12 cellular contexts compared by ENCODE assay signal in genomic region chr4:7904942-7905341, GRCh38. TPM values are rescaled to one million over a fixed set of nuclear protein-coding genes. Genes with fewer than 3 reads are reported as not detected.
A peak's percentile ranks its signal among the peaks of the same experiment; 100 is the strongest.
DNase-seq lines count a peak whose midpoint lies in the region; ATAC-seq and TF ChIP-seq lines count a peak whose summit lies in the region.
"Had no signal": no experiment of that assay in that cellular context is flagged by ENCODE, and none has a peak within 500 bp of the region (broad histone marks: within the 10 kb centered on the region; RNA-seq: fewer than 3 reads in every experiment).

No MANE protein-coding gene starts in this region.

- 32 to 34% methylated on average over 6 of the region's 6 CpGs for WGBS in aorta, 2 donors

- DNase-seq in NCI-H2171 treated with DMSO at 0.1 percent for 48 hours (lab: John Stamatoyannopoulos, UW) = peak; percentile 53
- no peak for DNase-seq in NCI-H2171 (lab: John Stamatoyannopoulos, UW)
- DNase-seq in dedifferentiated amniotic fluid mesenchymal stem cell (ENCODE audit: extremely low spot score) = peak; percentile 88
- DNase-seq in mesothelial cell of epicardium (ENCODE audit: low spot score in 2 of 2, unreplicated experiment in 2 of 2) = no peak
- no peak for DNase-seq in aorta
- DNase-seq in SW480 (ENCODE audit: low spot score) = no peak
- DNase-seq: 8988T; activated CD4-positive, alpha-beta T cell treated with anti-CD3 and anti-CD28 coated beads, Interleukin-2, amount 50 U/mL, for 48 hours had no signal

- peaks cover 0 to 8% of the 10 kb centered on the region in 2 donors for H3K4me1 ChIP-seq in aorta (ENCODE audit: control insufficient read depth in 1 of 2, insufficient read depth in 2 of 2, low read length in 2 of 2)

- no peaks in the 10 kb centered on the region for H3K36me3 Mint-ChIP-seq in mesothelial cell of epicardium
- H3K36me3 Mint-ChIP-seq: IgD-negative memory B cell had no signal

- H3K36me3 ChIP-seq in aorta (ENCODE audit: control insufficient read depth in 1 of 2, insufficient read depth in 2 of 2, low read length in 1 of 2) = no peaks in the 10 kb centered on the region

- peak overlapping the region; percentile 98 for H3K27ac Mint-ChIP-seq in mesothelial cell of epicardium
- H3K27ac Mint-ChIP-seq: IgD-negative memory B cell had no signal

- H3K4me3 Mint-ChIP-seq in mesothelial cell of epicardium = no peak overlapping the region
- H3K4me3 Mint-ChIP-seq: IgD-negative memory B cell had no signal

- H3K4me1 Mint-ChIP-seq in mesothelial cell of epicardium = peaks cover 78% of the 10 kb centered on the region

- H3K9me3 Mint-ChIP-seq in mesothelial cell of epicardium = no peaks in the 10 kb centered on the region

- peak overlapping the region; percentile 4 to 95 for H3K27ac ChIP-seq in aorta (ENCODE audit: low read depth in 1 of 2, low read length in 2 of 2)

- no peaks in the 10 kb centered on the region for H3K27me3 ChIP-seq in aorta (ENCODE audit: control insufficient read depth in 1 of 2, insufficient read depth in 2 of 2, low read length in 1 of 2)

- H3K9me3 ChIP-seq in aorta (ENCODE audit: control insufficient read depth, low read length) = no peaks in the 10 kb centered on the region

- intact Hi-C loops in aorta (cut with DNase I) = loop anchor here in 1 of 2 donors (5.0 kb wide), 1 partner anchor 32 kb away; the partner anchor contains the start of gene AFAP1

- no peaks in the 10 kb centered on the region for H3K27me3 Mint-ChIP-seq in mesothelial cell of epicardium (ENCODE audit: low read depth)

- ATAC-seq in aorta (ENCODE audit: low FRiP score) = peak; percentile 27
- no peak for ATAC-seq in GM19351 (IDR thresholded peaks at IDR 0.05; ENCODE audit: unreplicated experiment)
- ATAC-seq in HG02884 (IDR thresholded peaks at IDR 0.05; ENCODE audit: unreplicated experiment) = no peak
- ATAC-seq: GM12878 had no signal

- no peak for TF ChIP-seq CTCF in mesothelial cell of epicardium (IDR thresholded peaks at IDR 0.05; ENCODE audit: unreplicated experiment)

- no peak overlapping the region for H3K4me3 ChIP-seq in aorta (ENCODE audit: low read length in 2 of 2)
- H3K4me3 ChIP-seq: GM12878 had no signal

RNA-seq across cellular contexts. Expression of gene AFAP1, which starts 34.7 kb away (rescaled TPM):
- 75.4 to 82.4 TPM (median 79.1 TPM) in 3 replicates for total RNA-seq in mesothelial cell of epicardium
- 10 to 100 TPM; 40.5 to 60.5 TPM for total RNA-seq in aorta
- polyA plus RNA-seq in aorta = 10 to 100 TPM in 1 of 2 donors, 1 to 10 TPM in 1; 4.6 to 13.3 TPM

Comparison
In these comparisons a context has a peak if more than half of its experiments do, and no peak if none do; other contexts are left out.
1. DNase-seq: peak in NCI-H2171 treated with DMSO at 0.1 percent for 48 hours (single experiment) and dedifferentiated amniotic fluid mesenchymal stem cell (single experiment); none in NCI-H2171 (single experiment), mesothelial cell of epicardium (0 of 2), aorta (0 of 2) and SW480 (single experiment).